In the genomic region with DNA sequence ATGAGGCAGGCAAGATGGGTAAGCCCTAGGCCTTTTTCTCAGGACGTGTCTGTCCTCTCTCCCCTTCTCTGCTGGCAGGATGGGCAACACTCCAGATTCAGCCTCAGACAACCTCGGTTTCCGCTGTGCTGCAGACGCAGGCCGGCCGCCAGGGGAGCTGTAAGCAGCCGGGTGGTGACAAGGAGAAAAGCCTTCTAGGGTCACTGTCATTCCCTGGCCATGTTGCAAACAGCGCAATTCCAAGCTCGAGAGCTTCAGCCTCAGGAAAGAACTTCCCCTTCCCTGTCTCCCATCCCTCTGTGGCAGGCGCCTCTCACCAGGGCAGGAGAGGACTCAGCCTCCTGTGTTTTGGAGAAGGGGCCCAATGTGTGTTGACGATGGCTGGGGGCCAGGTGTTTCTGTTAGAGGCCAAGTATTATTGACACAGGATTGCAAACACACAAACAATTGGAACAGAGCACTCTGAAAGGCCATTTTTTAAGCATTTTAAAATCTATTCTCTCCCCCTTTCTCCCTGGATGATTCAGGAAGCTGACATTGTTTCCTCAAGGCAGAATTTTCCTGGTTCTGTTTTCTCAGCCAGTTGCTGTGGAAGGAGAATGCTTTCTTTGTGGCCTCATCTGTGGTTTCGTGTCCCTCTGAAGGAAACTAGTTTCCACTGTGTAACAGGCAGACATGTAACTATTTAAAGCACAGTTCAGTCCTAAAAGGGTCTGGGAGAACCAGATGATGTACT, we compare ENCODE assay signal across 8 cellular contexts. TPM values are rescaled to one million over a fixed set of nuclear protein-coding genes. Genes with fewer than 3 reads are reported as not detected.
DNase-seq lines count a peak whose midpoint lies in the region; ATAC-seq, FAIRE-seq and TF ChIP-seq lines count a peak whose summit lies in the region.

No MANE protein-coding gene starts in this region.

- CTCF ChIA-PET in CD8-positive, alpha-beta T cell (lab: Charles Lee) = interaction anchor here (1.1 to 1.8 kb wide), 3 partner anchors 60 to 438 kb away, joined by 3 to 4 read pairs (median 4); no protein-coding TSS in a partner anchor

- no peaks in the 10 kb centered on the region for H3K27me3 ChIP-seq in bronchial epithelial cell (ENCODE audit: control insufficient read depth, insufficient read depth, low read length)
- no peaks in the 10 kb centered on the region for H3K27me3 ChIP-seq in aorta (ENCODE audit: control insufficient read depth in 1 of 2, insufficient read depth in 2 of 2, low read length in 1 of 2)
- H3K27me3 ChIP-seq in CD8-positive, alpha-beta T cell (ENCODE audit: insufficient read depth, low read length) = no peaks in the 10 kb centered on the region

- no peak for ATAC-seq in activated naive CD8-positive, alpha-beta T cell treated with anti-CD3 and anti-CD28 coated beads, Interleukin-2, amount 10 ng/mL, durations not matched to agents 7 days and 5 days (ENCODE audit: low read depth)
- peak; percentile 76 for ATAC-seq in aorta (ENCODE audit: low FRiP score)
- ATAC-seq in CD8-positive, alpha-beta T cell = no peak

- peak overlapping the region; percentile 69 to 74 for H3K27ac ChIP-seq in aorta (ENCODE audit: low read depth in 1 of 2, low read length in 2 of 2)
- no peak overlapping the region for H3K27ac ChIP-seq in CD8-positive, alpha-beta T cell (ENCODE audit: low read depth, low read length)

- DNase-seq in activated naive CD8-positive, alpha-beta T cell treated with anti-CD3 and anti-CD28 coated beads, Interleukin-2, amount 10 ng/mL, durations not matched to agents 7 days and 5 days = peak; percentile 8
- DNase-seq in activated naive CD8-positive, alpha-beta T cell treated with anti-CD3 and anti-CD28 coated beads for 36 hours = no peak
- peak; percentile 25 for DNase-seq in bronchial epithelial cell (ENCODE audit: low read depth)
- DNase-seq in lower leg skin (ENCODE audit: low spot score in 2 of 2) = peak; percentile 54 to 94
- peak; percentile 89 to 92 for DNase-seq in aorta
- no peak for DNase-seq in CD8-positive, alpha-beta T cell
- no peak for DNase-seq in OCI-M2 (lab: John Stamatoyannopoulos, UW; ENCODE audit: unreplicated experiment)
- no peak for DNase-seq in KG1 (lab: John Stamatoyannopoulos, UW)

- H3K27ac Mint-ChIP-seq in activated naive CD8-positive, alpha-beta T cell treated with anti-CD3 and anti-CD28 coated beads, Interleukin-2, amount 10 ng/mL, durations not matched to agents 7 days and 5 days = no peak overlapping the region
- H3K27ac Mint-ChIP-seq in activated naive CD8-positive, alpha-beta T cell treated with anti-CD3 and anti-CD28 coated beads for 36 hours = no peak overlapping the region
- no peak overlapping the region for H3K27ac Mint-ChIP-seq in CD8-positive, alpha-beta T cell

- TF ChIP-seq POLR2A in lower leg skin (IDR thresholded peaks at IDR 0.05) = no peak

- no peak for FAIRE-seq in bronchial epithelial cell (lab: Jason Lieb, UNC)

- intact Hi-C loops in lower leg skin (cut with DNase I; ENCODE audit: low total_unique reads) = loop anchor here (10.0 kb wide), 3 partner anchors 75 to 435 kb away; partner anchors contain the start of gene ZNF713
- intact Hi-C loops in aorta (cut with DNase I) = loop anchor here (10.0 kb wide), 1 partner anchor 435 kb away; no protein-coding TSS in a partner anchor
- intact Hi-C loops in CD8-positive, alpha-beta T cell (cut with DNase I, micrococcal nuclease) = loop anchor here in 1 of 2 experiments (10.0 kb wide), 1 partner anchor 305 kb away; no protein-coding TSS in a partner anchor

- TF ChIP-seq CTCF in bronchial epithelial cell (IDR thresholded peaks at IDR 0.05; ENCODE audit: insufficient read depth, low read length, severe bottlenecking) (peak; percentile 80), lower leg skin (IDR thresholded peaks at IDR 0.05) (peak in 1 of 3 donors; percentile 63)
- no peak for TF ChIP-seq CTCF in CD8-positive, alpha-beta T cell (IDR thresholded peaks at IDR 0.05)

- POLR2A ChIA-PET in activated naive CD8-positive, alpha-beta T cell treated with anti-CD3 and anti-CD28 coated beads, Interleukin-2, amount 10 ng/mL, durations not matched to agents 7 days and 5 days (lab: Charles Lee) = interaction anchor here (0.7 kb wide), 1 partner anchor 14 kb away, joined by 3 read pairs; no protein-coding TSS in a partner anchor
- POLR2A ChIA-PET in CD8-positive, alpha-beta T cell (lab: Charles Lee) = interaction anchor here (0.6 kb wide), 1 partner anchor 11 kb away, joined by 3 read pairs; no protein-coding TSS in a partner anchor

- no peaks in the 10 kb centered on the region for H3K4me1 Mint-ChIP-seq in activated naive CD8-positive, alpha-beta T cell treated with anti-CD3 and anti-CD28 coated beads, Interleukin-2, amount 10 ng/mL, durations not matched to agents 7 days and 5 days
- H3K4me1 Mint-ChIP-seq in activated naive CD8-positive, alpha-beta T cell treated with anti-CD3 and anti-CD28 coated beads for 36 hours = no peaks in the 10 kb centered on the region
- H3K4me1 Mint-ChIP-seq in CD8-positive, alpha-beta T cell (ENCODE audit: low read depth) = no peaks in the 10 kb centered on the region

- no peaks in the 10 kb centered on the region for H3K4me1 ChIP-seq in aorta (ENCODE audit: control insufficient read depth in 1 of 2, insufficient read depth in 2 of 2, low read length in 2 of 2)
- H3K4me1 ChIP-seq in CD8-positive, alpha-beta T cell (ENCODE audit: insufficient read depth, low read length) = no peaks in the 10 kb centered on the region

- no peaks in the 10 kb centered on the region for H3K27me3 Mint-ChIP-seq in activated naive CD8-positive, alpha-beta T cell treated with anti-CD3 and anti-CD28 coated beads, Interleukin-2, amount 10 ng/mL, durations not matched to agents 7 days and 5 days
- no peaks in the 10 kb centered on the region for H3K27me3 Mint-ChIP-seq in activated naive CD8-positive, alpha-beta T cell treated with anti-CD3 and anti-CD28 coated beads for 36 hours
- H3K27me3 Mint-ChIP-seq in CD8-positive, alpha-beta T cell (ENCODE audit: low read depth) = no peaks in the 10 kb centered on the region

- H3K9me3 Mint-ChIP-seq in activated naive CD8-positive, alpha-beta T cell treated with anti-CD3 and anti-CD28 coated beads, Interleukin-2, amount 10 ng/mL, durations not matched to agents 7 days and 5 days = no peaks in the 10 kb centered on the region
- H3K9me3 Mint-ChIP-seq in activated naive CD8-positive, alpha-beta T cell treated with anti-CD3 and anti-CD28 coated beads for 36 hours = no peaks in the 10 kb centered on the region
- H3K9me3 Mint-ChIP-seq in CD8-positive, alpha-beta T cell = no peaks in the 10 kb centered on the region

- H3K4me3 ChIP-seq in bronchial epithelial cell (ENCODE audit: low read depth, low read length) = no peak overlapping the region
- H3K4me3 ChIP-seq in lower leg skin (ENCODE audit: low read depth, poor library complexity, severe bottlenecking) = no peak overlapping the region
- no peak overlapping the region for H3K4me3 ChIP-seq in aorta (ENCODE audit: low read length in 2 of 2)
- H3K4me3 ChIP-seq in CD8-positive, alpha-beta T cell (ENCODE audit: low read depth, low read length) = no peak overlapping the region

- no peak overlapping the region for H3K4me3 Mint-ChIP-seq in activated naive CD8-positive, alpha-beta T cell treated with anti-CD3 and anti-CD28 coated beads, Interleukin-2, amount 10 ng/mL, durations not matched to agents 7 days and 5 days
- H3K4me3 Mint-ChIP-seq in activated naive CD8-positive, alpha-beta T cell treated with anti-CD3 and anti-CD28 coated beads for 36 hours = no peak overlapping the region
- no peak overlapping the region for H3K4me3 Mint-ChIP-seq in CD8-positive, alpha-beta T cell

- H3K9me3 ChIP-seq in aorta (ENCODE audit: control insufficient read depth, low read length) = no peaks in the 10 kb centered on the region
- H3K9me3 ChIP-seq in CD8-positive, alpha-beta T cell (ENCODE audit: low read length) = no peaks in the 10 kb centered on the region

- 27 to 30% methylated on average over 12 of the region's 12 CpGs for WGBS in lower leg skin, 2 donors
- 5 to 6% methylated on average over 12 of the region's 12 CpGs for WGBS in aorta, 2 donors

- H3K36me3 Mint-ChIP-seq in activated naive CD8-positive, alpha-beta T cell treated with anti-CD3 and anti-CD28 coated beads, Interleukin-2, amount 10 ng/mL, durations not matched to agents 7 days and 5 days = peaks cover 6% of the 10 kb centered on the region
- H3K36me3 Mint-ChIP-seq in activated naive CD8-positive, alpha-beta T cell treated with anti-CD3 and anti-CD28 coated beads for 36 hours = peaks cover 12% of the 10 kb centered on the region
- peaks cover 54% of the 10 kb centered on the region for H3K36me3 Mint-ChIP-seq in CD8-positive, alpha-beta T cell

- peaks cover 21% of the 10 kb centered on the region for H3K36me3 ChIP-seq in bronchial epithelial cell (ENCODE audit: control insufficient read depth, insufficient read depth, low read length)
- no peaks in the 10 kb centered on the region for H3K36me3 ChIP-seq in aorta (ENCODE audit: control insufficient read depth in 1 of 2, insufficient read depth in 2 of 2, low read length in 1 of 2)
- H3K36me3 ChIP-seq in CD8-positive, alpha-beta T cell (ENCODE audit: insufficient read depth, low read length) = peaks cover 15% of the 10 kb centered on the region

RNA-seq across cellular contexts. Expression of gene PHKG1, which starts 13.1 kb away (rescaled TPM):
- total RNA-seq in activated naive CD8-positive, alpha-beta T cell treated with anti-CD3 and anti-CD28 coated beads, Interleukin-2, amount 10 ng/mL, durations not matched to agents 7 days and 5 days = 1 to 10 TPM; 2.3 to 2.4 TPM
- 1 to 10 TPM; 1.1 to 1.3 TPM for total RNA-seq in activated naive CD8-positive, alpha-beta T cell treated with anti-CD3 and anti-CD28 coated beads for 36 hours
- total RNA-seq in bronchial epithelial cell = 0.26 and 0.77 TPM in 2 replicates
- 1 to 10 TPM in 2 of 4 donors, under 1 TPM in 2; 0.78 to 3.7 (median 1.2) TPM for total RNA-seq in lower leg skin
- 1 to 10 TPM; 4.6 to 9.3 TPM for total RNA-seq in aorta
- polyA plus RNA-seq in aorta = 10 to 100 TPM in 1 of 2 donors, 1 to 10 TPM in 1; 2.9 to 20.5 TPM
- 1 to 10 TPM; 8.9 to 9.6 TPM for total RNA-seq in CD8-positive, alpha-beta T cell

RNA-seq across cellular contexts. Expression of gene SUMF2, which starts 15.5 kb away (rescaled TPM):
- 100 to 1,000 TPM; 147 to 156 TPM for total RNA-seq in activated naive CD8-positive, alpha-beta T cell treated with anti-CD3 and anti-CD28 coated beads, Interleukin-2, amount 10 ng/mL, durations not matched to agents 7 days and 5 days
- 100 to 1,000 TPM; 124 to 129 TPM for total RNA-seq in activated naive CD8-positive, alpha-beta T cell treated with anti-CD3 and anti-CD28 coated beads for 36 hours
- total RNA-seq in bronchial epithelial cell (220 and 228 TPM in 2 replicates), lower leg skin (100 to 1,000 TPM in 2 of 4 donors, 10 to 100 TPM in 2; 74.5 to 117 (median 107) TPM), aorta (100 to 1,000 TPM in 1 of 2 donors, 10 to 100 TPM in 1; 95.2 to 118 TPM)
- 100 to 1,000 TPM in 1 of 2 donors, 10 to 100 TPM in 1; 47.7 to 143 TPM for polyA plus RNA-seq in aorta
- 100 to 1,000 TPM in 1 of 2 experiments, 10 to 100 TPM in 1; 97.8 to 103 TPM for total RNA-seq in CD8-positive, alpha-beta T cell

RNA-seq across cellular contexts. Expression of gene CHCHD2, which starts 26.7 kb away (rescaled TPM):
- 100 to 1,000 TPM; 354 to 370 TPM for total RNA-seq in activated naive CD8-positive, alpha-beta T cell treated with anti-CD3 and anti-CD28 coated beads, Interleukin-2, amount 10 ng/mL, durations not matched to agents 7 days and 5 days
- total RNA-seq in activated naive CD8-positive, alpha-beta T cell treated with anti-CD3 and anti-CD28 coated beads for 36 hours = 100 to 1,000 TPM; 690 to 696 TPM
- total RNA-seq in bronchial epithelial cell (440 and 566 TPM in 2 replicates), lower leg skin (100 to 1,000 TPM; 214 to 287 (median 259) TPM), aorta (100 to 1,000 TPM; 187 to 240 TPM)
- 100 to 1,000 TPM; 379 to 492 TPM for polyA plus RNA-seq in aorta
- 100 to 1,000 TPM; 283 to 294 TPM for total RNA-seq in CD8-positive, alpha-beta T cell

RNA-seq across cellular contexts. Expression of gene CCT6A, which starts 28.1 kb away (rescaled TPM):
- total RNA-seq in activated naive CD8-positive, alpha-beta T cell treated with anti-CD3 and anti-CD28 coated beads, Interleukin-2, amount 10 ng/mL, durations not matched to agents 7 days and 5 days = 100 to 1,000 TPM in 1 of 2 experiments, 10 to 100 TPM in 1; 94.9 to 102 TPM
- total RNA-seq in activated naive CD8-positive, alpha-beta T cell treated with anti-CD3 and anti-CD28 coated beads for 36 hours = 100 to 1,000 TPM; 340 TPM
- 254 and 371 TPM in 2 replicates for total RNA-seq in bronchial epithelial cell
- total RNA-seq in lower leg skin = 10 to 100 TPM; 56.9 to 79.2 (median 70.4) TPM
- 10 to 100 TPM; 80.6 to 82.8 TPM for total RNA-seq in aorta
- polyA plus RNA-seq in aorta = 100 to 1,000 TPM in 1 of 2 donors, 10 to 100 TPM in 1; 88.1 to 115 TPM
- 10 to 100 TPM; 36.3 to 40.9 TPM for total RNA-seq in CD8-positive, alpha-beta T cell

RNA-seq across cellular contexts. Expression of gene PSPH, which starts 28.4 kb away (rescaled TPM):
- 10 to 100 TPM in 1 of 2 experiments, 1 to 10 TPM in 1; 7.9 to 10.1 TPM for total RNA-seq in activated naive CD8-positive, alpha-beta T cell treated with anti-CD3 and anti-CD28 coated beads, Interleukin-2, amount 10 ng/mL, durations not matched to agents 7 days and 5 days
- 10 to 100 TPM; 36.3 to 38.3 TPM for total RNA-seq in activated naive CD8-positive, alpha-beta T cell treated with anti-CD3 and anti-CD28 coated beads for 36 hours
- total RNA-seq in bronchial epithelial cell = 162 and 199 TPM in 2 replicates
- total RNA-seq in lower leg skin = 10 to 100 TPM in 2 of 4 donors, 1 to 10 TPM in 2; 7.4 to 13.1 (median 9.8) TPM
- 1 to 10 TPM; 4.3 to 5.7 TPM for total RNA-seq in aorta
- polyA plus RNA-seq in aorta = 1 to 10 TPM; 7.4 TPM
- 1 to 10 TPM in 1 of 2 experiments, under 1 TPM in 1; 0.89 to 1.1 TPM for total RNA-seq in CD8-positive, alpha-beta T cell

Comparison
In these comparisons a context has a peak if more than half of its experiments do, and no peak if none do; other contexts are left out.
1. DNase-seq: peak in activated naive CD8-positive, alpha-beta T cell treated with anti-CD3 and anti-CD28 coated beads, Interleukin-2, amount 10 ng/mL, durations not matched to agents 7 days and 5 days (single experiment), bronchial epithelial cell (single experiment), lower leg skin (2 of 2) and aorta (2 of 2); none in activated naive CD8-positive, alpha-beta T cell treated with anti-CD3 and anti-CD28 coated beads for 36 hours (single experiment), CD8-positive, alpha-beta T cell (0 of 7), OCI-M2 (single experiment) and KG1 (single experiment).